Comparison of ENCODE assay signal across 8 cellular contexts in the genomic region with DNA sequence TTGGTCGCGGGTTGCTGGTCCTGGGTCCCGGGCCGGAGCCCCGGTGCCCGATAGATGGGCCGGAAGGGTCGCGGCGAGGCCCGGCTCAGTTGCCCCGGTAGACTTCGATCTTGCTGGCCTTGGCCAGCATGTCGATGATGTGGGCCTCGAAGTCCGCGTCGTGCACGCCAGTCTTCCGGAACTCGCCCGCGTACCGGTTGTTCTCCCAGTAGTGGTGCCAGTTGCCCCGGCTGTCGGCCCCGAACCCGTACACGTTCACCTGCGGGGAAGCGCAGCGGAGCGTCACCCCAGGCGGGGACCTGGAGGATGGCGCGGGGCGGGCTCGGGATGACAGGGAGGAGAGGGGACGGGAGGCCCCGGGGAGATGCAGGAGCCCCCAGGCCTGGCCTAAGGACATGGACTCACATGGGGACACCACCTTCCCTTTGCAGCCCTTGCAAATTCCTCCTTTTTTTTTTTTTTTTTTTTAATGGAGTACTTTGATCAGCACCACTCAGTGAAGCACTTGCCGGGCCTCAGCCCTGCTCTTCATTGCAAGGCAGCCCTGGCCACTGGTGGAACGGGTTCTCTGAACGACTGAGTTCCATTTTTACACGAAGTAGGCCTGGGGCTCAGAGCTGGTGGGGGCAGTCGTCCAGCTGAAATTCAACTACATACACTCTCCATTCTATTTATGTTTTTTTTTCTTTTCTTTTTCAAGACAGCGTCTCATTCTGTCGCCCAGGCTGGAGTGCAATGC. TPM values are rescaled to one million over a fixed set of nuclear protein-coding genes. Genes with fewer than 3 reads are reported as not detected.
A peak's percentile ranks its signal among the peaks of the same experiment; 100 is the strongest.
DNase-seq lines count a peak whose midpoint lies in the region; ATAC-seq and TF ChIP-seq lines count a peak whose summit lies in the region.

No MANE protein-coding gene starts in this region.

- H3K23ac ChIP-seq in trophoblast cell (ENCODE audit: low read length): no peak overlapping the region

- no peaks in the 10 kb centered on the region for H3K9me2 ChIP-seq in PC-3 (replicated peaks; ENCODE audit: low read length)

- H4K8ac ChIP-seq in trophoblast cell (ENCODE audit: low read depth, low read length): peak overlapping the region; percentile 90

- H3K79me2 ChIP-seq in PC-3 (ENCODE audit: low read length): peaks cover 22% of the 10 kb centered on the region
- H3K79me2 ChIP-seq in trophoblast cell (ENCODE audit: control insufficient read depth, insufficient read depth, low read length, poor library complexity): peaks cover 4% of the 10 kb centered on the region

- H3K27ac ChIP-seq in PC-3 (ENCODE audit: low read length) (no peak overlapping the region), esophagus squamous epithelium (peak overlapping the region; percentile 83 to 92 (median 88)), trophoblast cell (ENCODE audit: low read depth, low read length) (peak overlapping the region; percentile 56)

- H3K79me1 ChIP-seq in trophoblast cell (ENCODE audit: low read length): peaks cover 12% of the 10 kb centered on the region

- ATAC-seq in GM19438 (IDR thresholded peaks at IDR 0.05; ENCODE audit: low read depth, unreplicated experiment) (peak; percentile 11), PC-3 (no peak), GM21529 (IDR thresholded peaks at IDR 0.05; ENCODE audit: unreplicated experiment) (no peak)

- no peak overlapping the region for H3K4ac ChIP-seq in trophoblast cell (ENCODE audit: low read depth, low read length)

- no peak overlapping the region for H2AK5ac ChIP-seq in trophoblast cell (ENCODE audit: low read length)

- DNase-seq in PC-3 (no peak), esophagus squamous epithelium (lab: John Stamatoyannopoulos, UW) (no peak), trophoblast cell (peak; percentile 50 to 62), cerebellar cortex (ENCODE audit: low spot score) (no peak), nucleus accumbens (lab: John Stamatoyannopoulos, UW) (no peak), SKM-1 (lab: John Stamatoyannopoulos, UW; ENCODE audit: unreplicated experiment) (no peak)

- no peak overlapping the region for H2BK12ac ChIP-seq in trophoblast cell (ENCODE audit: low read length)

- H3K18ac ChIP-seq in trophoblast cell (ENCODE audit: low read length): peak overlapping the region; percentile 65

- CTCF ChIA-PET in PC-3 (lab: Charles Lee): interaction anchor here (0.5 to 0.6 kb wide), 2 partner anchors 88 to 134 kb away, joined by 3 to 5 read pairs; no protein-coding TSS in a partner anchor

- peak overlapping the region; percentile 98 for H3K4me2 ChIP-seq in PC-3 (ENCODE audit: low read length)
- H3K4me2 ChIP-seq in trophoblast cell (ENCODE audit: low read length): peak overlapping the region; percentile 67

- TF ChIP-seq CTCF in PC-3 (conservative IDR thresholded peaks at IDR 0.05; ENCODE audit: low read depth, low read length) (no peak), esophagus squamous epithelium (IDR thresholded peaks at IDR 0.05) (no peak)

- H3K4me1 ChIP-seq in PC-3 (ENCODE audit: insufficient read depth, low read length): peaks cover 7% of the 10 kb centered on the region; the same call in 1 of the 2 replicates
- H3K4me1 ChIP-seq in esophagus squamous epithelium: peaks cover 16 to 32% (median 16%) of the 10 kb centered on the region in 3 donors
- H3K4me1 ChIP-seq in trophoblast cell (ENCODE audit: control insufficient read depth in 1 of 2, insufficient read depth in 2 of 2, low read length in 2 of 2): peaks cover 7% of the 10 kb centered on the region in 2 experiments

- H3K4me3 ChIP-seq in PC-3 (ENCODE audit: low read length): peak overlapping the region; percentile 94
- peak overlapping the region; percentile 56 to 78 (median 70) for H3K4me3 ChIP-seq in esophagus squamous epithelium
- peak overlapping the region; percentile 61 for H3K4me3 ChIP-seq in trophoblast cell (ENCODE audit: low read depth, low read length)

- TF ChIP-seq POLR2A in esophagus squamous epithelium (IDR thresholded peaks at IDR 0.05): no peak

- no peaks in the 10 kb centered on the region for H4K20me1 ChIP-seq in PC-3 (ENCODE audit: low read length)

- H3F3A ChIP-seq in PC-3 (ENCODE audit: low read length, unreplicated experiment): no peaks in the 10 kb centered on the region

- 0 out of 2 replicates have a peak, but pooled peaks cover 3% of the 10 kb centered on the region for H3K36me3 ChIP-seq in PC-3 (ENCODE audit: low read depth, low read length)
- H3K36me3 ChIP-seq in esophagus squamous epithelium: peaks cover 0 to 18% (median 0%) of the 10 kb centered on the region in 3 donors
- peaks cover 9 to 25% of the 10 kb centered on the region in 2 experiments for H3K36me3 ChIP-seq in trophoblast cell (ENCODE audit: control insufficient read depth in 1 of 2, insufficient read depth in 2 of 2, low read length in 2 of 2)

- H3K14ac ChIP-seq in trophoblast cell (ENCODE audit: low read length): peak overlapping the region; percentile 14

- H2AFZ ChIP-seq in PC-3 (ENCODE audit: low read length) (peak overlapping the region; percentile 94), trophoblast cell (ENCODE audit: insufficient read depth, low read length, poor library complexity) (peak overlapping the region; percentile 84)

- POLR2A ChIA-PET in PC-3 (lab: Charles Lee; ENCODE audit: unreplicated experiment): interaction anchor here (0.6 to 1.1 kb wide), 5 partner anchors 46 to 1300 kb away, joined by 3 to 5 read pairs (median 4); a partner anchor contains a TSS

- BruUV-seq in PC-3 (replicated peaks; lab: Mats Ljungman, UMichigan): TSS peak; percentile 69

- H4K12ac ChIP-seq in trophoblast cell (ENCODE audit: low read depth, low read length): peak overlapping the region; percentile 79

- no peaks in the 10 kb centered on the region for H3K9me3 ChIP-seq in PC-3 (ENCODE audit: low read length)
- no peaks in the 10 kb centered on the region for H3K9me3 ChIP-seq in esophagus squamous epithelium
- H3K9me3 ChIP-seq in trophoblast cell (ENCODE audit: insufficient read depth, low read depth, low read length): no peaks in the 10 kb centered on the region

- peak overlapping the region; percentile 45 for H2BK120ac ChIP-seq in trophoblast cell (ENCODE audit: insufficient read depth, low read length, poor library complexity)

- 19 to 30% methylated on average over 14 to 25 of the region's 47 CpGs for WGBS in esophagus squamous epithelium, 2 donors
- WGBS in trophoblast cell (ENCODE audit: extremely low coverage, insufficient coverage, insufficient read length): no CpG with 5 or more reads among the region's 47 CpGs

- peak overlapping the region; percentile 2 for H2BK5ac ChIP-seq in trophoblast cell (ENCODE audit: low read depth, low read length, poor library complexity)

- H3K27me3 ChIP-seq in PC-3 (ENCODE audit: low read length): no peaks in the 10 kb centered on the region
- H3K27me3 ChIP-seq in esophagus squamous epithelium: no peaks in the 10 kb centered on the region
- no peaks in the 10 kb centered on the region for H3K27me3 ChIP-seq in trophoblast cell (ENCODE audit: insufficient read depth, low read length)

- intact Hi-C loops in PC-3 (cut with micrococcal nuclease): loop anchor here (2.0 kb wide), 1 partner anchor 57 kb away; a partner anchor contains a TSS
- intact Hi-C loops in esophagus squamous epithelium (cut with DNase I): no loop called here

- H4K91ac ChIP-seq in trophoblast cell (ENCODE audit: low read depth, low read length): peak overlapping the region; percentile 45

- peak overlapping the region; percentile 48 for H3K9ac ChIP-seq in PC-3 (ENCODE audit: low read length)
- peak overlapping the region; percentile 41 for H3K9ac ChIP-seq in trophoblast cell (ENCODE audit: low read length)

RNA-seq across cellular contexts. Expression of a gene that starts 35.1 kb away (rescaled TPM):
- total RNA-seq in PC-3 (2014; rRNA removed) (33.4 and 40.5 TPM in 2 replicates), esophagus squamous epithelium (10 to 100 TPM; 24.6 to 38.9 (median 35.9) TPM)
- polyA plus RNA-seq in trophoblast cell (2013): 23.7 and 23.9 TPM in 2 replicates

RNA-seq across cellular contexts. Expression of a gene that starts 57.1 kb away (rescaled TPM):
- total RNA-seq in PC-3 (2014; rRNA removed) (9.3 and 9.8 TPM in 2 replicates), esophagus squamous epithelium (1 to 10 TPM in 3 of 4 donors, under 1 TPM in 1; 0.80 to 6.5 (median 3.0) TPM)
- 28.0 and 29.6 TPM in 2 replicates for polyA plus RNA-seq in trophoblast cell (2013)

Comparison
In these comparisons a context has a peak if more than half of its experiments do, and no peak if none do; other contexts are left out.
1. DNase-seq: peak in trophoblast cell (2 of 2); none in PC-3 (single experiment), esophagus squamous epithelium (single experiment), cerebellar cortex (single experiment), nucleus accumbens (0 of 56) and SKM-1 (single experiment).
2. Peak in every context shown above with its lines, with median percentiles within 50 percentile points of each other: H3K4me3 ChIP-seq.